Comparison of ENCODE assay signal across 8 cellular contexts in genomic region chr6:45422541-45423110, GRCh38. TPM values are rescaled to one million over a fixed set of nuclear protein-coding genes. Genes with fewer than 3 reads are reported as not detected.
DNase-seq lines count a peak whose midpoint lies in the region; ATAC-seq and TF ChIP-seq lines count a peak whose summit lies in the region.

No MANE protein-coding gene starts in this region.

- H3K4me1 ChIP-seq in breast epithelium, result peaks cover 0 to 13% of the 10 kb centered on the region in 2 donors

- H3K27ac ChIP-seq in breast epithelium, result peak overlapping the region; percentile 84 to 96

- H3K27me3 Mint-ChIP-seq in T-helper 17 cell, result no peaks in the 10 kb centered on the region

- H3K4me3 Mint-ChIP-seq in T-helper 17 cell, result peak overlapping the region; percentile 98

- H3K9me3 ChIP-seq in T-helper 17 cell (ENCODE audit: control insufficient read depth, low read length, poor library complexity, severe bottlenecking), result no peaks in the 10 kb centered on the region
- no peaks in the 10 kb centered on the region for H3K9me3 ChIP-seq in breast epithelium

- H3K4me3 ChIP-seq in breast epithelium, result peak overlapping the region; percentile 53 to 93 (median 76)

- H3K36me3 ChIP-seq in breast epithelium, result no peaks in the 10 kb centered on the region

- TF ChIP-seq CTCF in breast epithelium (IDR thresholded peaks at IDR 0.05), result no peak

- peaks cover 9% of the 10 kb centered on the region for H3K36me3 Mint-ChIP-seq in T-helper 17 cell (ENCODE audit: low read depth)

- H3K27me3 ChIP-seq in breast epithelium, result peaks cover 0 to 22% of the 10 kb centered on the region in 2 donors

- H3K27ac Mint-ChIP-seq in T-helper 17 cell, result peak overlapping the region; percentile 97

- TF ChIP-seq POLR2A in breast epithelium (IDR thresholded peaks at IDR 0.05), result no peak

- ATAC-seq in T-helper 17 cell, result peak; percentile 48
- no peak for ATAC-seq in HG03108 (IDR thresholded peaks at IDR 0.05; ENCODE audit: unreplicated experiment)
- no peak for ATAC-seq in HG03378 (IDR thresholded peaks at IDR 0.05; ENCODE audit: unreplicated experiment)

- intact Hi-C loops in breast epithelium (cut with DNase I; ENCODE audit: low total_unique reads), result loop anchor here (10.0 kb wide), 1 partner anchor 422 kb away; no protein-coding TSS in a partner anchor

- H3K4me1 Mint-ChIP-seq in T-helper 17 cell, result peaks cover 31% of the 10 kb centered on the region

- DNase-seq in activated T-cell treated with anti-CD3 and anti-CD28 coated beads for 1 hour (ENCODE audit: low read depth) (peak; percentile 39), activated T-cell treated with anti-CD3 and anti-CD28 coated beads for 4 hours (no peak), T-helper 17 cell (peak; percentile 50 to 59 (median 51)), breast epithelium (ENCODE audit: low spot score in 2 of 2) (no peak), kidney tubule cell (ENCODE audit: low spot score) (peak; percentile 66)
- peak; percentile 43 for DNase-seq in stimulated activated CD4-positive, alpha-beta T cell treated with anti-CD3 and anti-CD28 coated beads, Interleukin-4, amount 100 ng/mL, for 48 hours (ENCODE audit: low read depth in 2 of 2)

RNA-seq across cellular contexts. Expression of gene SUPT3H, which starts 44.9 kb away (rescaled TPM):
- 10 to 100 TPM; 10.8 to 17.6 TPM for total RNA-seq in T-helper 17 cell
- total RNA-seq in breast epithelium, result 10 to 100 TPM in 2 of 3 donors, 1 to 10 TPM in 1; 6.9 to 15.1 (median 13.6) TPM

Comparison
In these comparisons a context has a peak if more than half of its experiments do, and no peak if none do; other contexts are left out.
1. DNase-seq: peak in activated T-cell treated with anti-CD3 and anti-CD28 coated beads for 1 hour (single experiment), T-helper 17 cell (3 of 3), kidney tubule cell (single experiment) and stimulated activated CD4-positive, alpha-beta T cell treated with anti-CD3 and anti-CD28 coated beads, Interleukin-4, amount 100 ng/mL, for 48 hours (2 of 2); none in activated T-cell treated with anti-CD3 and anti-CD28 coated beads for 4 hours (single experiment) and breast epithelium (0 of 2).